8 cellular contexts compared by ENCODE assay signal in genomic region chr1:201481004-201481380, GRCh38. TPM values are rescaled to one million over a fixed set of nuclear protein-coding genes. Genes with fewer than 3 reads are reported as not detected.
DNase-seq lines count a peak whose midpoint lies in the region; FAIRE-seq and TF ChIP-seq lines count a peak whose summit lies in the region.

No MANE protein-coding gene starts in this region.

- no peak overlapping the region for H2BK5ac ChIP-seq in trophoblast cell (ENCODE audit: low read depth, low read length, poor library complexity)

- WGBS in trophoblast cell (ENCODE audit: extremely low coverage, insufficient coverage, insufficient read length), result no CpG with 5 or more reads among the region's 17 CpGs

- no peak overlapping the region for H3K18ac ChIP-seq in trophoblast cell (ENCODE audit: low read length)

- H3K9ac ChIP-seq in trophoblast cell (ENCODE audit: low read length), result no peak overlapping the region

- H2BK12ac ChIP-seq in trophoblast cell (ENCODE audit: low read length), result peak overlapping the region; percentile 21

- peak overlapping the region; percentile 55 for H3K4me2 ChIP-seq in trophoblast cell (ENCODE audit: low read length)

- H3K36me3 ChIP-seq in SJSA1, result peaks cover 42% of the 10 kb centered on the region
- H3K36me3 ChIP-seq in trophoblast cell (ENCODE audit: control insufficient read depth in 1 of 2, insufficient read depth in 2 of 2, low read length in 2 of 2), result peaks cover 26 to 32% of the 10 kb centered on the region in 2 experiments

- no peak overlapping the region for H4K12ac ChIP-seq in trophoblast cell (ENCODE audit: low read depth, low read length)

- no peaks in the 10 kb centered on the region for H3K27me3 ChIP-seq in SJSA1 (replicated peaks)
- H3K27me3 ChIP-seq in trophoblast cell (ENCODE audit: insufficient read depth, low read length), result no peaks in the 10 kb centered on the region

- peaks cover 14% of the 10 kb centered on the region for H3K4me1 ChIP-seq in SJSA1 (replicated peaks)
- H3K4me1 ChIP-seq in trophoblast cell (ENCODE audit: control insufficient read depth in 1 of 2, insufficient read depth in 2 of 2, low read length in 2 of 2), result peaks cover 22 to 28% of the 10 kb centered on the region in 2 experiments

- no peak overlapping the region for H3K14ac ChIP-seq in trophoblast cell (ENCODE audit: low read length)

- no peak for FAIRE-seq in D721Med (lab: Jason Lieb, UNC)

- no peak overlapping the region for H3K27ac ChIP-seq in SJSA1
- H3K27ac ChIP-seq in trophoblast cell (ENCODE audit: low read depth, low read length), result no peak overlapping the region

- DNase-seq in EH (ENCODE audit: low read depth) (peak; percentile 39), SJSA1 (ENCODE audit: low read depth in 1 of 2, low spot score in 2 of 2) (no peak), fibroblast of villous mesenchyme (ENCODE audit: low read depth) (no peak), trophoblast cell (peak in 1 of 2 donors; percentile 37), NCI-H345 (lab: John Stamatoyannopoulos, UW) (no peak), D721Med (ENCODE audit: insufficient read length, low spot score) (no peak), Ammon's horn (ENCODE audit: low spot score) (no peak)
- DNase-seq in stimulated activated CD4-positive, alpha-beta T cell treated with anti-CD3 and anti-CD28 coated beads, Interleukin-12 subunit alpha, Interleukin-12 subunit beta, amount 100 ng/mL, for 4 hours, result no peak

- no peaks in the 10 kb centered on the region for H3K79me2 ChIP-seq in trophoblast cell (ENCODE audit: control insufficient read depth, insufficient read depth, low read length, poor library complexity)

- no peak overlapping the region for H2AK5ac ChIP-seq in trophoblast cell (ENCODE audit: low read length)

- peaks cover 26% of the 10 kb centered on the region for H3K79me1 ChIP-seq in trophoblast cell (ENCODE audit: low read length)

- peak overlapping the region; percentile 30 for H3K4me3 ChIP-seq in SJSA1
- H3K4me3 ChIP-seq in fibroblast of villous mesenchyme (ENCODE audit: low read depth, low read length), result peak overlapping the region; percentile 44
- no peak overlapping the region for H3K4me3 ChIP-seq in trophoblast cell (ENCODE audit: low read depth, low read length)

- no peak overlapping the region for H2AFZ ChIP-seq in trophoblast cell (ENCODE audit: insufficient read depth, low read length, poor library complexity)

- TF ChIP-seq CTCF in fibroblast of villous mesenchyme (IDR thresholded peaks at IDR 0.05; ENCODE audit: insufficient read depth, low read depth, low read length) (no peak), D721Med (IDR thresholded peaks at IDR 0.05; ENCODE audit: insufficient read depth, missing control alignments) (no peak)

- H2BK120ac ChIP-seq in trophoblast cell (ENCODE audit: insufficient read depth, low read length, poor library complexity), result no peak overlapping the region

- no peak overlapping the region for H3K23ac ChIP-seq in trophoblast cell (ENCODE audit: low read length)

- H4K8ac ChIP-seq in trophoblast cell (ENCODE audit: low read depth, low read length), result no peak overlapping the region

- H4K91ac ChIP-seq in trophoblast cell (ENCODE audit: low read depth, low read length), result peak overlapping the region; percentile 38

- peak overlapping the region; percentile 43 for H3K4ac ChIP-seq in trophoblast cell (ENCODE audit: low read depth, low read length)

- H3K9me3 ChIP-seq in SJSA1 (replicated peaks) (no peaks in the 10 kb centered on the region), trophoblast cell (ENCODE audit: insufficient read depth, low read depth, low read length) (no peaks in the 10 kb centered on the region)

RNA-seq across cellular contexts. Expression of gene PHLDA3, which starts 12.0 kb away (rescaled TPM):
- 36.7 and 75.0 TPM in 2 replicates for total RNA-seq in SJSA1 (2014; rRNA removed; shearing (Covaris generic))
- 65.1 and 70.0 TPM in 2 replicates for total RNA-seq in fibroblast of villous mesenchyme
- 49.4 and 51.1 TPM in 2 replicates for polyA plus RNA-seq in trophoblast cell (2013)

RNA-seq across cellular contexts. Expression of gene CSRP1, which starts 25.9 kb away (rescaled TPM):
- total RNA-seq in SJSA1 (2014; rRNA removed; shearing (Covaris generic)), result 1,173 and 1,377 TPM in 2 replicates
- total RNA-seq in fibroblast of villous mesenchyme, result 931 and 941 TPM in 2 replicates
- 326 and 348 TPM in 2 replicates for polyA plus RNA-seq in trophoblast cell (2013)

RNA-seq across cellular contexts. Expression of gene NAV1, which starts 57.9 kb away (rescaled TPM):
- total RNA-seq in SJSA1 (2014; rRNA removed; shearing (Covaris generic)), result 12.7 and 15.5 TPM in 2 replicates
- 37.6 and 48.6 TPM in 2 replicates for total RNA-seq in fibroblast of villous mesenchyme
- polyA plus RNA-seq in trophoblast cell (2013), result 38.9 and 40.5 TPM in 2 replicates

RNA-seq across cellular contexts. Expression of gene TNNI1, which starts 59.5 kb away (rescaled TPM):
- not detected in 2 replicates for total RNA-seq in SJSA1 (2014; rRNA removed; shearing (Covaris generic))
- total RNA-seq in fibroblast of villous mesenchyme, result under 0.01 TPM in 1 of 2 replicates, not detected in the other
- 0.75 and 0.90 TPM in 2 replicates for polyA plus RNA-seq in trophoblast cell (2013)
